17 cellular contexts compared by ENCODE assay signal in the genomic region with DNA sequence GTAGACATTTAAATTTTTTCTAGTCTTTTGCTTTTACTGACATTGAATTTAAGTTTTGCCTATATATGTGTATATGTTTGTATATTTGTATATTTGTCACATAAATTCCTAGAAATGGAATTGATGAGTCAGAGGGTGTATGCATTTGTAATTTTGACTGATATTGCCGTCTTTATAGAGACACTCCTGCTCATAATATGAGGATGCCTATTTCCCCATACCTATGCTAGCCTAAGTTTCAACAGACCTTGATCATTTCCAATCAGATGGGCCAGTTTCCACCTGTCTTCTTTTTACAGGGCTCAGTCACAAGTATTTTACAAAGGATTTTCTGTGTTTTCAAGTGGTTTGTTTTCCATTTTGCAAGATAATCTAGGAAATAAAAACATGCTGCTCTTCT.
"Had no signal": no experiment of that assay in that cellular context is flagged by ENCODE, and none has a peak within 500 bp of the region (broad histone marks: within the 10 kb centered on the region; RNA-seq: fewer than 3 reads in every experiment).

No MANE protein-coding gene starts in this region.

- H3K4me1 Mint-ChIP-seq: activated CD4-positive, alpha-beta T cell treated with anti-CD3 and anti-CD28 coated beads, Interleukin-2, amount 10 ng/mL, durations not matched to agents 7 days and 5 days had no signal

- DNase-seq: activated CD4-positive, alpha-beta T cell treated with anti-CD3 and anti-CD28 coated beads, Interleukin-2, amount 10 ng/mL, durations not matched to agents 7 days and 5 days; activated CD4-positive, CD25-positive, alpha-beta regulatory T cell; activated CD8-positive, alpha-beta memory T cell treated with anti-CD3 and anti-CD28 coated beads for 24 hours; activated gamma-delta T cell treated with Interleukin-2 at 50 U/mL for 16 hours; dermis blood vessel endothelial cell; effector memory CD8-positive, alpha-beta T cell; left cardiac atrium; naive thymus-derived CD4-positive, alpha-beta T cell; posterior cingulate gyrus; stimulated activated CD4-positive, alpha-beta T cell treated with anti-CD3 and anti-CD28 coated beads, Interleukin-4, amount 100 ng/mL, for 24 hours; stimulated activated naive CD4-positive, alpha-beta T cell; SW 1271 had no signal

- H3K27me3 Mint-ChIP-seq: activated CD4-positive, alpha-beta T cell treated with anti-CD3 and anti-CD28 coated beads, Interleukin-2, amount 10 ng/mL, durations not matched to agents 7 days and 5 days; activated naive CD8-positive, alpha-beta T cell; effector memory CD8-positive, alpha-beta T cell; naive thymus-derived CD4-positive, alpha-beta T cell had no signal

- H3K27me3 ChIP-seq: tibial nerve, vagina had no signal

- H3K36me3 ChIP-seq: tibial nerve, vagina had no signal

- H3K4me3 ChIP-seq: skin epidermis, tibial nerve, vagina had no signal

- ATAC-seq: effector memory CD8-positive, alpha-beta T cell; left cardiac atrium; naive thymus-derived CD4-positive, alpha-beta T cell had no signal

- H3K4me3 Mint-ChIP-seq: activated CD4-positive, alpha-beta T cell treated with anti-CD3 and anti-CD28 coated beads, Interleukin-2, amount 10 ng/mL, durations not matched to agents 7 days and 5 days; activated naive CD8-positive, alpha-beta T cell; brain; effector memory CD8-positive, alpha-beta T cell; naive thymus-derived CD4-positive, alpha-beta T cell had no signal

- H3K9me3 ChIP-seq: tibial nerve, vagina had no signal

- H3K9me3 Mint-ChIP-seq: activated CD4-positive, alpha-beta T cell treated with anti-CD3 and anti-CD28 coated beads, Interleukin-2, amount 10 ng/mL, durations not matched to agents 7 days and 5 days; brain; effector memory CD8-positive, alpha-beta T cell; naive thymus-derived CD4-positive, alpha-beta T cell had no signal

- H3K27ac Mint-ChIP-seq: activated CD4-positive, alpha-beta T cell treated with anti-CD3 and anti-CD28 coated beads, Interleukin-2, amount 10 ng/mL, durations not matched to agents 7 days and 5 days; activated naive CD8-positive, alpha-beta T cell; effector memory CD8-positive, alpha-beta T cell; naive thymus-derived CD4-positive, alpha-beta T cell had no signal

- H3K36me3 Mint-ChIP-seq: brain had no signal

- H3K27ac ChIP-seq: skin epidermis, tibial nerve, vagina had no signal
